In genomic region chr3:36710606-36711005, GRCh38 we compare ENCODE assay signal across 25 cellular contexts. TPM values are rescaled to one million over a fixed set of nuclear protein-coding genes. Genes with fewer than 3 reads are reported as not detected.
"Had no signal": no experiment of that assay in that cellular context is flagged by ENCODE, and none has a peak within 500 bp of the region (broad histone marks: within the 10 kb centered on the region; RNA-seq: fewer than 3 reads in every experiment).

No MANE protein-coding gene starts in this region.

- H3K27ac ChIP-seq: RWPE1 had no signal

- H3K4me2 ChIP-seq: SK-N-SH had no signal

- H3K9me2 ChIP-seq: SK-N-SH had no signal

- H3K9ac ChIP-seq: SK-N-SH had no signal

- FAIRE-seq: HepG2 had no signal

- DNase-seq: IMR-90, Kasumi-1, KG1, MM.1S, NCI-H1092 treated with DMSO at 0.1 percent for 48 hours, NCI-H1436, NCI-H187, NCI-H2029, NCI-H2081 treated with DMSO at 0.1 percent for 48 hours, NCI-H2171, NCI-H226, NCI-H446, NCI-H510A, NCI-H524 treated with DMSO at 0.1 percent for 48 hours, NCI-H69, NCI-H774, PC-3, SHP77, SK-N-SH had no signal

- H3K9me3 ChIP-seq: SK-N-SH had no signal

RNA-seq across cellular contexts. Expression of gene DCLK3, which starts 53.7 kb away (rescaled TPM):
- total RNA-seq: HepG2, HT1080, IMR-90, M059J, OCI-LY7, PC-3, SK-MEL-5 had no signal
- polyA plus RNA-seq: HepG2, IMR-90, SK-N-SH had no signal
